ENCODE assay signal across 19 cellular contexts in genomic region chr19:35341565-35342225, GRCh38. TPM values are rescaled to one million over a fixed set of nuclear protein-coding genes. Genes with fewer than 3 reads are reported as not detected.
"Had no signal": no experiment of that assay in that cellular context is flagged by ENCODE, and none has a peak within 500 bp of the region (broad histone marks: within the 10 kb centered on the region; RNA-seq: fewer than 3 reads in every experiment).

No MANE protein-coding gene starts in this region.

- H3K9me3 ChIP-seq: adrenal gland, body of pancreas, mucosa of descending colon had no signal

- H3K36me3 ChIP-seq: adrenal gland had no signal

- H3K4me3 Mint-ChIP-seq: activated CD8-positive, alpha-beta T cell treated with anti-CD3 and anti-CD28 coated beads, Interleukin-2, amount 10 ng/mL, durations not matched to agents 7 days and 5 days; central memory CD8-positive, alpha-beta T cell; nephron had no signal

- H3K4me1 Mint-ChIP-seq: nephron had no signal

- H3K4me1 ChIP-seq: adrenal gland, body of pancreas had no signal

- H3K27ac Mint-ChIP-seq: activated CD8-positive, alpha-beta T cell treated with anti-CD3 and anti-CD28 coated beads, Interleukin-2, amount 10 ng/mL, durations not matched to agents 7 days and 5 days; nephron had no signal

- DNase-seq: activated CD4-positive, alpha-beta T cell treated with anti-CD3 and anti-CD28 coated beads for 1 hour; activated CD8-positive, alpha-beta memory T cell treated with anti-CD3 and anti-CD28 coated beads, Interleukin-2, amount 50 U/mL, for 48 hours; activated CD8-positive, alpha-beta T cell treated with anti-CD3 and anti-CD28 coated beads, Interleukin-2, amount 10 ng/mL, durations not matched to agents 7 days and 5 days; activated naive CD4-positive, alpha-beta T cell treated with Interleukin-2 at 50 U/mL for 16 hours; adrenal gland; dermis blood vessel endothelial cell; hippocampal formation; kidney glomerular epithelial cell; stimulated activated CD4-positive, alpha-beta T cell treated with anti-CD3 and anti-CD28 coated beads, Interleukin-4, amount 100 ng/mL, for 1 hour; stimulated activated CD8-positive, alpha-beta memory T cell treated with anti-CD3 and anti-CD28 coated beads, Interleukin-4, amount 100 ng/mL, for 48 hours had no signal

- H3K27ac ChIP-seq: adrenal gland, body of pancreas had no signal

- ATAC-seq: activated CD8-positive, alpha-beta T cell treated with anti-CD3 and anti-CD28 coated beads, Interleukin-2, amount 10 ng/mL, durations not matched to agents 7 days and 5 days; body of pancreas; mucosa of descending colon had no signal

- H3K27me3 ChIP-seq: adrenal gland had no signal

- H3K4me3 ChIP-seq: adrenal gland, body of pancreas, lung, mucosa of descending colon had no signal

RNA-seq across cellular contexts. Expression of gene FFAR1, which starts 6.0 kb away (rescaled TPM):
- total RNA-seq: activated CD8-positive, alpha-beta T cell treated with anti-CD3 and anti-CD28 coated beads, Interleukin-2, amount 10 ng/mL, durations not matched to agents 7 days and 5 days; adrenal gland; dermis blood vessel endothelial cell; mucosa of descending colon; osteocyte; T-helper 2 cell treated with Interferon-gamma antibody and Interleukin-4, amounts not matched to agents 100 ng/mL and 5 ng/mL, for 36 hours; urinary bladder had no signal
- polyA plus RNA-seq: urinary bladder had no signal

RNA-seq across cellular contexts. Expression of gene CD22, which starts 12.7 kb away (rescaled TPM):
- total RNA-seq: osteocyte had no signal

RNA-seq across cellular contexts. Expression of gene FFAR3, which starts 16.6 kb away (rescaled TPM):
- total RNA-seq: activated CD8-positive, alpha-beta T cell treated with anti-CD3 and anti-CD28 coated beads, Interleukin-2, amount 10 ng/mL, durations not matched to agents 7 days and 5 days; body of pancreas; epithelial cell of proximal tubule; osteocyte; T-helper 2 cell treated with Interferon-gamma antibody and Interleukin-4, amounts not matched to agents 100 ng/mL and 5 ng/mL, for 36 hours had no signal

RNA-seq across cellular contexts. Expression of gene GPR42, which starts 29.2 kb away (rescaled TPM):
- total RNA-seq: activated CD8-positive, alpha-beta T cell treated with anti-CD3 and anti-CD28 coated beads, Interleukin-2, amount 10 ng/mL, durations not matched to agents 7 days and 5 days; adrenal gland; body of pancreas; dermis blood vessel endothelial cell; epithelial cell of proximal tubule; osteocyte; T-helper 2 cell treated with Interferon-gamma antibody and Interleukin-4, amounts not matched to agents 100 ng/mL and 5 ng/mL, for 36 hours; urinary bladder had no signal
- polyA plus RNA-seq: adrenal gland had no signal

RNA-seq across cellular contexts. Expression of gene MAG, which starts 49.7 kb away (rescaled TPM):
- total RNA-seq: dermis blood vessel endothelial cell, epithelial cell of proximal tubule, osteocyte had no signal
